ENCODE assay signal across 17 cellular contexts in genomic region chr12:104291867-104292524, GRCh38. TPM values are rescaled to one million over a fixed set of nuclear protein-coding genes. Genes with fewer than 3 reads are reported as not detected.
A peak's percentile ranks its signal among the peaks of the same experiment; 100 is the strongest.
DNase-seq lines count a peak whose midpoint lies in the region; ATAC-seq and TF ChIP-seq lines count a peak whose summit lies in the region.
"Had no signal": no experiment of that assay in that cellular context is flagged by ENCODE, and none has a peak within 500 bp of the region (broad histone marks: within the 10 kb centered on the region; RNA-seq: fewer than 3 reads in every experiment).

No MANE protein-coding gene starts in this region.

- intact Hi-C loops in MCF 10A (cut with micrococcal nuclease) = no loop called here
- intact Hi-C loops in mammary epithelial cell (cut with micrococcal nuclease) = no loop called here

- H3K4me3 Mint-ChIP-seq in MCF 10A (ENCODE audit: unreplicated experiment) = no peak overlapping the region

- in situ Hi-C loops in mammary epithelial cell (cut with MboI; ENCODE audit: low sequenced_read_pairs in 2 of 2) = no loop called here

- H3K27ac ChIP-seq in mammary epithelial cell (ENCODE audit: insufficient read depth, low read depth, low read length) (no peak overlapping the region), gastroesophageal sphincter (no peak overlapping the region)
- H3K27ac ChIP-seq: left ventricle myocardium inferior had no signal

- peak overlapping the region; percentile 31 for H3K27ac Mint-ChIP-seq in MCF 10A (ENCODE audit: low read depth, unreplicated experiment)
- H3K27ac Mint-ChIP-seq: activated T-helper 2 cell treated with anti-CD3 and anti-CD28 coated beads, Interferon-gamma antibody, Interleukin-2, Interleukin-4, amounts not matched to agents 10 μg/mL and 5 μg/mL and 100 μg/mL, durations not matched to agents 14 hours and 24 hours and 36 hours had no signal

- no peaks in the 10 kb centered on the region for H3K9me3 Mint-ChIP-seq in MCF 10A (ENCODE audit: unreplicated experiment)
- H3K9me3 Mint-ChIP-seq: activated T-helper 2 cell treated with anti-CD3 and anti-CD28 coated beads, Interferon-gamma antibody, Interleukin-2, Interleukin-4, amounts not matched to agents 10 μg/mL and 5 μg/mL and 100 μg/mL, durations not matched to agents 14 hours and 24 hours and 36 hours had no signal

- no peak for TF ChIP-seq POLR2A in gastroesophageal sphincter (IDR thresholded peaks at IDR 0.05)

- H4K20me1 ChIP-seq in mammary epithelial cell (ENCODE audit: insufficient read depth, low read length) = no peaks in the 10 kb centered on the region

- BruUV-seq in MCF 10A (replicated peaks; lab: Mats Ljungman, UMichigan) = no TSS peak
- BruUV-seq in mammary epithelial cell (replicated peaks; lab: Mats Ljungman, UMichigan) = no TSS peak

- CTCF ChIA-PET in MCF 10A (lab: Yijun Ruan, JAX) = interaction anchor here (0.6 to 2.9 kb wide), 6 partner anchors 39 to 183 kb away, joined by 3 to 25 read pairs (median 4); no protein-coding TSS in a partner anchor
- CTCF ChIA-PET in mammary epithelial cell (lab: Charles Lee; ENCODE audit: low non-redundant PET) = no interaction called here

- no peak for TF ChIP-seq EP300 in gastroesophageal sphincter (IDR thresholded peaks at IDR 0.05)

- H3K4me2 ChIP-seq in mammary epithelial cell (ENCODE audit: insufficient read depth, low read depth, low read length) = no peak overlapping the region

- H3K4me1 ChIP-seq in mammary epithelial cell (ENCODE audit: insufficient read depth, low read length) (peaks cover 10% of the 10 kb centered on the region), gastroesophageal sphincter (peaks cover 4 to 75% (median 9%) of the 10 kb centered on the region in 3 donors)

- ATAC-seq in gastroesophageal sphincter (no peak), GM18868 (IDR thresholded peaks at IDR 0.05; ENCODE audit: unreplicated experiment) (no peak)

- no peak for TF ChIP-seq CTCF in MCF 10A (IDR thresholded peaks at IDR 0.05; ENCODE audit: unreplicated experiment)
- TF ChIP-seq CTCF in mammary epithelial cell (conservative IDR thresholded peaks at IDR 0.05 in 1 of 2, IDR thresholded peaks at IDR 0.05 in 1 of 2; ENCODE audit: extremely low read depth in 1 of 2, insufficient read depth in 1 of 2, low read depth in 1 of 2, low read length in 2 of 2) = no peak
- TF ChIP-seq CTCF in fibroblast of pulmonary artery (IDR thresholded peaks at IDR 0.05; ENCODE audit: low read length, missing control alignments) = no peak
- no peak for TF ChIP-seq CTCF in gastroesophageal sphincter (IDR thresholded peaks at IDR 0.05)

- dilution Hi-C loops in mammary epithelial cell (cut with HindIII; ENCODE audit: low sequenced_read_pairs) = no loop called here

- H3K36me3 ChIP-seq in mammary epithelial cell (ENCODE audit: insufficient read depth, low read length) = peaks cover 34% of the 10 kb centered on the region
- H3K36me3 ChIP-seq in gastroesophageal sphincter = peaks cover 0 to 59% of the 10 kb centered on the region in 2 donors

- peaks cover 81% of the 10 kb centered on the region for H3K36me3 Mint-ChIP-seq in MCF 10A (ENCODE audit: insufficient read depth, unreplicated experiment)

- H3K9me3 ChIP-seq in mammary epithelial cell (replicated peaks; ENCODE audit: insufficient read depth, low read length) (no peaks in the 10 kb centered on the region), gastroesophageal sphincter (no peaks in the 10 kb centered on the region)
- H3K9me3 ChIP-seq: Caco-2, esophagus squamous epithelium, left ventricle myocardium inferior had no signal

- H3K4me1 Mint-ChIP-seq in MCF 10A (ENCODE audit: insufficient read depth, unreplicated experiment) = peaks cover 28% of the 10 kb centered on the region

- POLR2A ChIA-PET in MCF 10A (lab: Yijun Ruan, JAX) = interaction anchor here (0.6 to 10.1 kb wide), 9 partner anchors 9 to 154 kb away, joined by 3 to 417 read pairs (median 4); partner anchors contain the start of genes EID3, NFYB and TXNRD1

- WGBS in mammary epithelial cell (ENCODE audit: low coverage, missing lambda C conversion rate) = 73% methylated on average over 5 of the region's 5 CpGs
- WGBS in gastroesophageal sphincter (ENCODE audit: low coverage in 1 of 2), 2 donors = 60% methylated on average over 1 of the region's 5 CpGs; no CpG with 5 or more reads in 1 of the 2 donors

- H3K4me3 ChIP-seq in mammary epithelial cell (replicated peaks in 1 of 3; ENCODE audit: insufficient read depth in 1 of 3, low read depth in 2 of 3, low read length in 3 of 3) (no peak overlapping the region), fibroblast of pulmonary artery (replicated peaks; ENCODE audit: low read depth, low read length) (peak overlapping the region; percentile 61), gastroesophageal sphincter (no peak overlapping the region)
- H3K4me3 ChIP-seq: esophagus squamous epithelium, left ventricle myocardium inferior had no signal

- H3K27me3 ChIP-seq in mammary epithelial cell (ENCODE audit: insufficient read depth, low read length) = no peaks in the 10 kb centered on the region
- no peaks in the 10 kb centered on the region for H3K27me3 ChIP-seq in gastroesophageal sphincter
- H3K27me3 ChIP-seq: esophagus squamous epithelium had no signal

- peaks cover 97% of the 10 kb centered on the region for H3K79me2 ChIP-seq in mammary epithelial cell (ENCODE audit: insufficient read depth, low read length)

- no peak for DNase-seq in MCF 10A (ENCODE audit: unreplicated experiment)
- DNase-seq in mammary epithelial cell = no peak
- peak; percentile 82 for DNase-seq in NCI-H2171 treated with DMSO at 0.1 percent for 48 hours (lab: John Stamatoyannopoulos, UW)
- no peak for DNase-seq in fibroblast of pulmonary artery (ENCODE audit: low read depth)
- no peak for DNase-seq in kidney glomerular epithelial cell (lab: John Stamatoyannopoulos, UW)
- DNase-seq in glomerular visceral epithelial cell (ENCODE audit: extremely low spot score) = no peak
- DNase-seq: Caco-2; dermis blood vessel endothelial cell; esophagus squamous epithelium; left ventricle myocardium inferior; NCI-H446; OCI-M1; stimulated activated CD4-positive, alpha-beta T cell treated with anti-CD3 and anti-CD28 coated beads, Interleukin-15, amount 100 ng/mL, for 24 hours; substantia nigra had no signal

- no peaks in the 10 kb centered on the region for H3K27me3 Mint-ChIP-seq in MCF 10A (ENCODE audit: insufficient read depth, unreplicated experiment)

- H2AFZ ChIP-seq in mammary epithelial cell (ENCODE audit: low read depth, low read length) = no peak overlapping the region

- no peak overlapping the region for H3K9ac ChIP-seq in mammary epithelial cell (ENCODE audit: insufficient read depth, low read length)

RNA-seq across cellular contexts. Expression of gene EID3, which starts 11.5 kb away (rescaled TPM):
- total RNA-seq in MCF 10A (2022) (1.6 and 3.0 TPM in 2 replicates), mammary epithelial cell (1 to 10 TPM; 5.3 to 6.3 TPM), gastroesophageal sphincter (10 to 100 TPM in 3 of 4 donors, 1 to 10 TPM in 1; 6.2 to 24.9 (median 15.0) TPM)
- polyA plus RNA-seq in mammary epithelial cell = 0.95 TPM
- not detected for polyA minus RNA-seq in mammary epithelial cell
